ENCODE assay signal across 10 cellular contexts in genomic region chr3:13077431-13078157, GRCh38. TPM values are rescaled to one million over a fixed set of nuclear protein-coding genes. Genes with fewer than 3 reads are reported as not detected.
A peak's percentile ranks its signal among the peaks of the same experiment; 100 is the strongest.
DNase-seq lines count a peak whose midpoint lies in the region; ATAC-seq and TF ChIP-seq lines count a peak whose summit lies in the region.
"Had no signal": no experiment of that assay in that cellular context is flagged by ENCODE, and none has a peak within 500 bp of the region (broad histone marks: within the 10 kb centered on the region; RNA-seq: fewer than 3 reads in every experiment).

No MANE protein-coding gene starts in this region.

- no peaks in the 10 kb centered on the region for H3K36me3 ChIP-seq in psoas muscle (ENCODE audit: insufficient read depth in 1 of 2, low read depth in 1 of 2)
- H3K36me3 ChIP-seq: suprapubic skin had no signal

- peak; percentile 56 to 90 (median 83) for ATAC-seq in psoas muscle
- no peak for ATAC-seq in HG02588 (IDR thresholded peaks at IDR 0.05; ENCODE audit: unreplicated experiment)

- H3K9me3 ChIP-seq in psoas muscle: no peaks in the 10 kb centered on the region
- H3K9me3 ChIP-seq: suprapubic skin had no signal

- intact Hi-C loops in psoas muscle (cut with DNase I): no loop called here

- WGBS in psoas muscle, 3 donors: 17 to 27% (median 22%) methylated on average over 21 of the region's 21 CpGs

- peak; percentile 97 for DNase-seq in G401 (ENCODE audit: low spot score)
- peak; percentile 24 for DNase-seq in NCI-H2196 (lab: John Stamatoyannopoulos, UW; ENCODE audit: unreplicated experiment)
- DNase-seq in psoas muscle: peak; percentile 71 to 87
- no peak for DNase-seq in HFFc6
- no peak for DNase-seq in activated CD4-positive, alpha-beta T cell treated with anti-CD3 and anti-CD28 coated beads, Interleukin-2, amount 50 U/mL, for 48 hours
- DNase-seq: stimulated activated CD4-positive, alpha-beta T cell treated with anti-CD3 and anti-CD28 coated beads, Interleukin-12 subunit alpha, Interleukin-12 subunit beta, amount 100 ng/mL, for 4 hours had no signal

- TF ChIP-seq CTCF in psoas muscle (IDR thresholded peaks at IDR 0.05): no peak
- no peak for TF ChIP-seq CTCF in HFFc6 (IDR thresholded peaks at IDR 0.05)

- H3K4me1 Mint-ChIP-seq in HFFc6 (ENCODE audit: low read depth): no peaks in the 10 kb centered on the region

- H3K27ac ChIP-seq in cingulate gyrus (ENCODE audit: low read depth, low read length): peak overlapping the region; percentile 48
- no peak overlapping the region for H3K27ac ChIP-seq in psoas muscle
- H3K27ac ChIP-seq: suprapubic skin had no signal

- no peaks in the 10 kb centered on the region for H3K9me3 Mint-ChIP-seq in HFFc6
- H3K9me3 Mint-ChIP-seq: activated CD4-positive, alpha-beta memory T cell treated with anti-CD3 and anti-CD28 coated beads, Interleukin-2, amount 10 ng/mL, durations not matched to agents 7 days and 5 days had no signal

- H3K27ac Mint-ChIP-seq in HFFc6: no peak overlapping the region
- H3K27ac Mint-ChIP-seq: activated CD4-positive, alpha-beta memory T cell treated with anti-CD3 and anti-CD28 coated beads, Interleukin-2, amount 10 ng/mL, durations not matched to agents 7 days and 5 days had no signal

- no peak overlapping the region for H3K4me3 Mint-ChIP-seq in HFFc6
- H3K4me3 Mint-ChIP-seq: activated CD4-positive, alpha-beta memory T cell treated with anti-CD3 and anti-CD28 coated beads, Interleukin-2, amount 10 ng/mL, durations not matched to agents 7 days and 5 days had no signal

- in situ Hi-C loops in G401 (cut with HindIII; ENCODE audit: low sequenced_read_pairs): no loop called here

- H3K4me1 ChIP-seq in psoas muscle: peaks cover 15% of the 10 kb centered on the region

- H3K27me3 ChIP-seq in psoas muscle (ENCODE audit: insufficient read depth in 3 of 3, low read length in 2 of 3): peaks cover 0 to 27% (median 9%) of the 10 kb centered on the region in 3 donors

- H3K4me3 ChIP-seq in psoas muscle: no peak overlapping the region
- H3K4me3 ChIP-seq: suprapubic skin had no signal

- peaks cover 55% of the 10 kb centered on the region for H3K27me3 Mint-ChIP-seq in HFFc6 (ENCODE audit: insufficient read depth)

- 0 out of 2 replicates have a peak, but pooled peaks cover 5% of the 10 kb centered on the region for H3K36me3 Mint-ChIP-seq in HFFc6 (ENCODE audit: low read depth)

RNA-seq across cellular contexts. Expression of gene IQSEC1, which starts 4.4 kb away (rescaled TPM):
- total RNA-seq in G401 (2014; rRNA removed; shearing (Covaris generic)): 6.5 and 10.7 TPM in 2 replicates
- total RNA-seq in psoas muscle: 10 to 100 TPM; 28.0 to 45.4 (median 33.9) TPM
- 10 to 100 TPM in 2 of 3 donors, 1 to 10 TPM in 1; 8.6 to 22.0 (median 10.8) TPM for polyA plus RNA-seq in psoas muscle
- 10 to 100 TPM; 21.1 to 25.1 (median 21.9) TPM for total RNA-seq in HFFc6 (2021; fragmentation: NEBNext Ultra II Directional; extraction: Animal tissue kit (Norgen Biotek cat#: 25700))

Comparison
In these comparisons a context has a peak if more than half of its experiments do, and no peak if none do; other contexts are left out.
1. DNase-seq: peak in G401 (single experiment), NCI-H2196 (single experiment) and psoas muscle (2 of 2); none in HFFc6 (single experiment) and activated CD4-positive, alpha-beta T cell treated with anti-CD3 and anti-CD28 coated beads, Interleukin-2, amount 50 U/mL, for 48 hours (0 of 2).